In genomic region chr16:17373533-17373932, GRCh38 we compare ENCODE assay signal across 22 cellular contexts.
DNase-seq lines count a peak whose midpoint lies in the region; ATAC-seq, FAIRE-seq and TF ChIP-seq lines count a peak whose summit lies in the region.
"Had no signal": no experiment of that assay in that cellular context is flagged by ENCODE, and none has a peak within 500 bp of the region (broad histone marks: within the 10 kb centered on the region; RNA-seq: fewer than 3 reads in every experiment).

No MANE protein-coding gene starts in this region.

- POLR2A ChIA-PET in H1 (lab: Charles Lee; ENCODE audit: partially characterized antibody), result interaction anchor here (1.5 kb wide), 1 partner anchor 10 kb away, joined by 7 read pairs; no protein-coding TSS in a partner anchor

- H3K36me3 Mint-ChIP-seq in stimulated activated naive CD8-positive, alpha-beta T cell treated with anti-CD3 and anti-CD28 coated beads, Interleukin-15, Interleukin-2, amounts not matched to agents 100 ng/mL and 50 ng/mL, for 24 hours (ENCODE audit: low read depth), result no peaks in the 10 kb centered on the region
- H3K36me3 Mint-ChIP-seq in type B pancreatic cell, result no peaks in the 10 kb centered on the region

- no peaks in the 10 kb centered on the region for H4K20me1 ChIP-seq in OCI-LY1 (ENCODE audit: insufficient read depth, low read length)
- H4K20me1 ChIP-seq in H1 (replicated peaks in 1 of 2; ENCODE audit: control insufficient read depth in 1 of 2, insufficient read depth in 2 of 2, low read length in 2 of 2), result peaks cover 0 to 2% of the 10 kb centered on the region in 2 experiments

- no peak for TF ChIP-seq RAD21 in H1 (IDR thresholded peaks at IDR 0.05 in 1 of 2, conservative IDR thresholded peaks at IDR 0.05 in 1 of 2; ENCODE audit: low read depth in 2 of 2, low read length in 2 of 2)

- no peak overlapping the region for H3K14ac ChIP-seq in H1 (ENCODE audit: insufficient read length)

- H3K56ac ChIP-seq in H1 (replicated peaks; ENCODE audit: insufficient read length, low read depth, low read length), result no peak overlapping the region

- H3K9me3 ChIP-seq in OCI-LY1 (ENCODE audit: low read length) (no peaks in the 10 kb centered on the region), H1 (ENCODE audit: insufficient read depth in 2 of 2, low read depth in 1 of 2, low read length in 1 of 2) (no peaks in the 10 kb centered on the region), left ventricle myocardium inferior (replicated peaks) (no peaks in the 10 kb centered on the region)

- intact Hi-C loops in left ventricle myocardium inferior (cut with micrococcal nuclease), result no loop called here

- H3K79me1 ChIP-seq in H1 (ENCODE audit: low read depth, low read length), result peaks cover 6% of the 10 kb centered on the region; the same call in 1 of the 2 replicates

- no peak overlapping the region for H3K18ac ChIP-seq in H1 (ENCODE audit: extremely low read depth, low read length)

- H2AK5ac ChIP-seq in H1 (ENCODE audit: low read depth, low read length), result no peak overlapping the region

- TF ChIP-seq EP300 in H1 (IDR thresholded peaks at IDR 0.05; ENCODE audit: borderline replicate concordance in 1 of 2, low read depth in 2 of 2, low read length in 2 of 2), result no peak

- H3K27me3 Mint-ChIP-seq in stimulated activated naive CD8-positive, alpha-beta T cell treated with anti-CD3 and anti-CD28 coated beads, Interleukin-15, Interleukin-2, amounts not matched to agents 100 ng/mL and 50 ng/mL, for 24 hours, result no peaks in the 10 kb centered on the region
- peaks cover 3% of the 10 kb centered on the region for H3K27me3 Mint-ChIP-seq in type B pancreatic cell

- H3K4ac ChIP-seq in H1 (replicated peaks; ENCODE audit: insufficient read length, low read depth, low read length), result no peak overlapping the region

- H3K36me3 ChIP-seq in OCI-LY1 (ENCODE audit: insufficient read depth, low read length) (no peaks in the 10 kb centered on the region), H1 (ENCODE audit: control insufficient read depth in 2 of 4, insufficient read depth in 4 of 4, low read length in 3 of 4) (no peaks in the 10 kb centered on the region), left ventricle myocardium inferior (no peaks in the 10 kb centered on the region)

- H3K27ac Mint-ChIP-seq in stimulated activated naive CD8-positive, alpha-beta T cell treated with anti-CD3 and anti-CD28 coated beads, Interleukin-15, Interleukin-2, amounts not matched to agents 100 ng/mL and 50 ng/mL, for 24 hours, result peak overlapping the region; percentile 54
- H3K27ac Mint-ChIP-seq in type B pancreatic cell, result peak overlapping the region; percentile 44

- no peak overlapping the region for H2BK15ac ChIP-seq in H1 (ENCODE audit: low read length)

- FAIRE-seq in H1 (lab: Jason Lieb, UNC), result no peak
- FAIRE-seq: GM12878, GM19239 had no signal

- H2BK120ac ChIP-seq in H1 (replicated peaks; ENCODE audit: low read depth, low read length), result no peak overlapping the region

- H3K27ac ChIP-seq in OCI-LY1 (ENCODE audit: low read depth, low read length, poor library complexity, severe bottlenecking) (peak overlapping the region; percentile 77), H1 (ENCODE audit: low read depth, low read length) (no peak overlapping the region), left ventricle myocardium inferior (replicated peaks) (no peak overlapping the region)
- H3K27ac ChIP-seq: KMS-11, SK-N-MC had no signal

- H3F3A ChIP-seq in OCI-LY1 (ENCODE audit: insufficient read depth, low read length), result no peaks in the 10 kb centered on the region; the same call in 1 of the 2 replicates

- H2AFZ ChIP-seq in OCI-LY1 (ENCODE audit: low read length) (no peak overlapping the region), H1 (ENCODE audit: low read length) (no peak overlapping the region)

- TF ChIP-seq CTCF in OCI-LY1 (IDR thresholded peaks at IDR 0.05; ENCODE audit: low read length) (no peak), H1 (IDR thresholded peaks at IDR 0.05; ENCODE audit: control extremely low read depth in 1 of 3, insufficient read depth in 1 of 3, low read depth in 1 of 3, low read length in 3 of 3) (no peak), type B pancreatic cell (conservative IDR thresholded peaks at IDR 0.05) (no peak), left ventricle myocardium inferior (IDR thresholded peaks at IDR 0.05; ENCODE audit: borderline replicate concordance) (no peak)

- H3K27me3 ChIP-seq in OCI-LY1 (ENCODE audit: insufficient read depth, low read length) (no peaks in the 10 kb centered on the region), H1 (replicated peaks in 1 of 4; ENCODE audit: control insufficient read depth in 3 of 4, extremely low read depth in 1 of 4, insufficient read depth in 3 of 4, low read length in 3 of 4) (no peaks in the 10 kb centered on the region), left ventricle myocardium inferior (ENCODE audit: low read depth) (no peaks in the 10 kb centered on the region)

- no peaks in the 10 kb centered on the region for H3K9me3 Mint-ChIP-seq in stimulated activated naive CD8-positive, alpha-beta T cell treated with anti-CD3 and anti-CD28 coated beads, Interleukin-15, Interleukin-2, amounts not matched to agents 100 ng/mL and 50 ng/mL, for 24 hours
- H3K9me3 Mint-ChIP-seq in type B pancreatic cell, result no peaks in the 10 kb centered on the region

- H3K23ac ChIP-seq in H1 (ENCODE audit: insufficient read length), result no peak overlapping the region

- no peak overlapping the region for H2BK5ac ChIP-seq in H1 (ENCODE audit: low read depth, low read length)

- CTCF ChIA-PET in H1 (lab: Charles Lee; ENCODE audit: partially characterized antibody), result interaction anchor here (0.7 to 2.8 kb wide), 5 partner anchors 14 to 95 kb away, joined by 3 to 6 read pairs (median 5); no protein-coding TSS in a partner anchor

- no peak overlapping the region for H3K9ac ChIP-seq in OCI-LY1 (ENCODE audit: low read length)
- no peak overlapping the region for H3K9ac ChIP-seq in H1 (replicated peaks in 1 of 4; ENCODE audit: extremely low read depth in 1 of 4, low read depth in 3 of 4, low read length in 3 of 4)
- H3K9ac ChIP-seq: KMS-11 had no signal

- H3K4me1 Mint-ChIP-seq in stimulated activated naive CD8-positive, alpha-beta T cell treated with anti-CD3 and anti-CD28 coated beads, Interleukin-15, Interleukin-2, amounts not matched to agents 100 ng/mL and 50 ng/mL, for 24 hours (ENCODE audit: low read depth), result peaks cover 90% of the 10 kb centered on the region
- peaks cover 35% of the 10 kb centered on the region for H3K4me1 Mint-ChIP-seq in type B pancreatic cell (ENCODE audit: unreplicated experiment)

- no peak for DNase-seq in stimulated activated naive CD8-positive, alpha-beta T cell treated with anti-CD3 and anti-CD28 coated beads, Interleukin-15, Interleukin-2, amounts not matched to agents 100 U/mL and 50 U/mL, for 24 hours
- DNase-seq in H1 (ENCODE audit: low read depth in 1 of 2, low spot score in 2 of 2) (no peak), type B pancreatic cell (ENCODE audit: extremely low spot score, unreplicated experiment) (no peak), left ventricle myocardium inferior (no peak), hypothalamus (lab: John Stamatoyannopoulos, UW) (no peak)
- DNase-seq in effector CD8-positive, alpha-beta T cell (lab: John Stamatoyannopoulos, UW), result no peak
- DNase-seq: ACHN, AML-193, DMS53, EL, GOT3, MV-4-11, NCI-H1694 treated with DMSO at 0.1 percent for 48 hours, NCI-H774, OCI-M1, SHP77 had no signal

- 94% methylated on average over 3 of the region's 3 CpGs; no CpG with 5 or more reads in 1 of the 2 experiments for WGBS in H1 (ENCODE audit: extremely low coverage in 1 of 2, insufficient coverage in 1 of 2, insufficient read length in 1 of 2, insufficient replicate concordance in 2 of 2, low coverage in 1 of 2, low lambda C conversion rate in 2 of 2, missing lambda C conversion rate in 1 of 2), 2 experiments

- H4K8ac ChIP-seq in H1 (ENCODE audit: extremely low read depth, insufficient read depth, low read length), result no peak overlapping the region

- H3K4me2 ChIP-seq in OCI-LY1 (ENCODE audit: low read length), result no peak overlapping the region
- no peak overlapping the region for H3K4me2 ChIP-seq in H1 (ENCODE audit: insufficient read depth in 1 of 2, low read depth in 2 of 2, low read length in 2 of 2)
- H3K4me2 ChIP-seq: KMS-11 had no signal

- H3K9me2 ChIP-seq in OCI-LY1 (ENCODE audit: low read depth, low read length), result no peaks in the 10 kb centered on the region

- H4K91ac ChIP-seq in H1 (replicated peaks; ENCODE audit: insufficient read length, low read length), result no peak overlapping the region

- H3K23me2 ChIP-seq in H1 (ENCODE audit: low read depth, low read length), result no peaks in the 10 kb centered on the region

- H3K4me3 ChIP-seq in OCI-LY1 (ENCODE audit: low read depth, low read length, poor library complexity, severe bottlenecking) (no peak overlapping the region), H1 (ENCODE audit: extremely low read depth in 1 of 4, insufficient read depth in 2 of 4, low read depth in 3 of 4, low read length in 4 of 4) (no peak overlapping the region), left ventricle myocardium inferior (no peak overlapping the region)
- H3K4me3 ChIP-seq: GM12878, SK-N-MC had no signal

- no peak for TF ChIP-seq POLR2A in H1 (IDR thresholded peaks at IDR 0.05; ENCODE audit: control extremely low read depth in 1 of 2, low read depth in 2 of 2, low read length in 2 of 2)

- H3K79me2 ChIP-seq in OCI-LY1 (ENCODE audit: insufficient read depth, low read length) (peaks cover 8% of the 10 kb centered on the region), H1 (ENCODE audit: control insufficient read depth in 1 of 2, insufficient read depth in 2 of 2, low read length in 2 of 2) (peaks cover 0 to 12% of the 10 kb centered on the region in 2 experiments; a peak in 1 of 4 replicates)

- H4K5ac ChIP-seq in H1 (ENCODE audit: insufficient read length, low read depth, low read length), result no peak overlapping the region

- H2BK20ac ChIP-seq in H1 (ENCODE audit: low read length), result no peak overlapping the region

- no peak for ATAC-seq in stimulated activated naive CD8-positive, alpha-beta T cell treated with anti-CD3 and anti-CD28 coated beads, Interleukin-15, Interleukin-2, amounts not matched to agents 100 U/mL and 50 U/mL, for 24 hours
- ATAC-seq: GM12878 had no signal

- no peak overlapping the region for H3K4me3 Mint-ChIP-seq in stimulated activated naive CD8-positive, alpha-beta T cell treated with anti-CD3 and anti-CD28 coated beads, Interleukin-15, Interleukin-2, amounts not matched to agents 100 ng/mL and 50 ng/mL, for 24 hours
- H3K4me3 Mint-ChIP-seq in type B pancreatic cell, result no peak overlapping the region

- H2BK12ac ChIP-seq in H1 (ENCODE audit: low read depth, low read length), result no peak overlapping the region

- H3K4me1 ChIP-seq in OCI-LY1 (ENCODE audit: insufficient read depth, low read length, severe bottlenecking), result peaks cover 89% of the 10 kb centered on the region
- peaks cover 0 to 34% (median 25%) of the 10 kb centered on the region in 4 experiments for H3K4me1 ChIP-seq in H1 (replicated peaks in 1 of 4; ENCODE audit: control insufficient read depth in 3 of 4, insufficient read depth in 4 of 4, low read length in 3 of 4)
- H3K4me1 ChIP-seq in left ventricle myocardium inferior, result peaks cover 51% of the 10 kb centered on the region

TF ChIP-seq in H1, 55 proteins besides CTCF, POLR2A, EP300 and RAD21:
- 0 out of 2 replicates have a peak, but pooled peaks have one; percentile 10 for TF ChIP-seq KDM1A (IDR thresholded peaks at IDR 0.05; ENCODE audit: borderline replicate concordance, low read length)
- TF ChIP-seq JUN (IDR thresholded peaks at IDR 0.05; ENCODE audit: low read depth, low read length), result no peak
TF ChIP-seq in H1: peak in this region for 1.
